ENCODE assay signal across 19 cellular contexts in genomic region chr10:96493871-96494525, GRCh38. TPM values are rescaled to one million over a fixed set of nuclear protein-coding genes. Genes with fewer than 3 reads are reported as not detected.
DNase-seq lines count a peak whose midpoint lies in the region; ATAC-seq and TF ChIP-seq lines count a peak whose summit lies in the region.
"Had no signal": no experiment of that assay in that cellular context is flagged by ENCODE, and none has a peak within 500 bp of the region (broad histone marks: within the 10 kb centered on the region; RNA-seq: fewer than 3 reads in every experiment).

No MANE protein-coding gene starts in this region.

- in situ Hi-C loops in brain microvascular endothelial cell (cut with HindIII; ENCODE audit: low pct_ligation_motif_present, low sequenced_read_pairs): no loop called here

- no peak overlapping the region for H3K9ac ChIP-seq in endodermal cell (ENCODE audit: extremely low read depth, low read length, poor library complexity, severe bottlenecking)
- H3K9ac ChIP-seq in neuronal stem cell (ENCODE audit: low read depth, low read length, poor library complexity): no peak overlapping the region
- H3K9ac ChIP-seq: BLaER1 had no signal

- H2AK5ac ChIP-seq in neuronal stem cell (ENCODE audit: low read depth, low read length): no peak overlapping the region

- TF ChIP-seq POLR2A in heart left ventricle (IDR thresholded peaks at IDR 0.05): no peak
- TF ChIP-seq POLR2A in breast epithelium (IDR thresholded peaks at IDR 0.05): no peak

- TF ChIP-seq CTCF in heart left ventricle (IDR thresholded peaks at IDR 0.05) (no peak), endodermal cell (conservative IDR thresholded peaks at IDR 0.05) (no peak), progenitor cell of endocrine pancreas (IDR thresholded peaks at IDR 0.05; ENCODE audit: unreplicated experiment) (no peak), breast epithelium (IDR thresholded peaks at IDR 0.05) (no peak), brain microvascular endothelial cell (IDR thresholded peaks at IDR 0.05; ENCODE audit: low read depth, low read length, missing control alignments) (no peak)

- H3K4me3 ChIP-seq in heart left ventricle (no peak overlapping the region), endodermal cell (ENCODE audit: low read length) (no peak overlapping the region), neuronal stem cell (ENCODE audit: low read length in 2 of 2) (no peak overlapping the region), breast epithelium (no peak overlapping the region), brain microvascular endothelial cell (ENCODE audit: low read depth, low read length) (no peak overlapping the region)
- H3K4me3 ChIP-seq: BLaER1, GM23338 had no signal

- H3K9me3 ChIP-seq in heart left ventricle (no peaks in the 10 kb centered on the region), endodermal cell (ENCODE audit: control insufficient read depth, low read length) (no peaks in the 10 kb centered on the region), neuronal stem cell (replicated peaks in 1 of 2; ENCODE audit: control insufficient read depth in 2 of 2, insufficient read depth in 1 of 2, low read depth in 1 of 2, low read length in 2 of 2) (no peaks in the 10 kb centered on the region), breast epithelium (no peaks in the 10 kb centered on the region)
- H3K9me3 ChIP-seq: BLaER1, Caco-2 had no signal

- H2AFZ ChIP-seq in neuronal stem cell (ENCODE audit: low read length): no peak overlapping the region
- H2AFZ ChIP-seq: GM23338 had no signal

- H3K23ac ChIP-seq in neuronal stem cell (ENCODE audit: low read depth, low read length, poor library complexity): no peak overlapping the region

- H3K4me3 Mint-ChIP-seq in endodermal cell (no peak overlapping the region), progenitor cell of endocrine pancreas (ENCODE audit: low read depth) (no peak overlapping the region)
- H3K4me3 Mint-ChIP-seq: B cell; CD4-positive, CD25-positive, alpha-beta regulatory T cell; CD8-positive, alpha-beta T cell; GM23338 had no signal

- WGBS in heart left ventricle, 4 donors: 85 to 91% (median 88%) methylated on average over 9 to 12 of the region's 12 CpGs
- WGBS in endodermal cell (ENCODE audit: insufficient coverage in 1 of 2, insufficient read length in 1 of 2), 2 experiments: 89 to 90% methylated on average over 4 to 12 of the region's 12 CpGs
- no CpG with 5 or more reads among the region's 12 CpGs for WGBS in neuronal stem cell (ENCODE audit: extremely low coverage in 2 of 2, insufficient read length in 2 of 2, insufficient replicate concordance in 1 of 2), 2 donors

- H3K36me3 Mint-ChIP-seq in endodermal cell (ENCODE audit: low read depth) (no peaks in the 10 kb centered on the region), progenitor cell of endocrine pancreas (ENCODE audit: insufficient read depth) (no peaks in the 10 kb centered on the region)
- H3K36me3 Mint-ChIP-seq: CD4-positive, CD25-positive, alpha-beta regulatory T cell; CD8-positive, alpha-beta T cell had no signal

- no peak overlapping the region for H3K14ac ChIP-seq in neuronal stem cell (ENCODE audit: low read length)

- H4K8ac ChIP-seq in neuronal stem cell (ENCODE audit: low read depth, low read length): no peak overlapping the region

- no peaks in the 10 kb centered on the region for H3K4me1 ChIP-seq in heart left ventricle
- no peaks in the 10 kb centered on the region for H3K4me1 ChIP-seq in endodermal cell (ENCODE audit: control insufficient read depth, insufficient read depth, low read length)
- H3K4me1 ChIP-seq in neuronal stem cell (ENCODE audit: control insufficient read depth in 2 of 2, insufficient read depth in 1 of 2, low read depth in 1 of 2, low read length in 2 of 2): peaks cover 0 to 14% of the 10 kb centered on the region in 2 donors
- H3K4me1 ChIP-seq in breast epithelium: no peaks in the 10 kb centered on the region
- H3K4me1 ChIP-seq: BLaER1, Caco-2 had no signal

- no peak for ATAC-seq in heart left ventricle
- ATAC-seq: CD8-positive, alpha-beta T cell; GM23338 had no signal

- no peak overlapping the region for H2BK120ac ChIP-seq in neuronal stem cell (ENCODE audit: low read depth, low read length)

- H3K27ac Mint-ChIP-seq in endodermal cell (no peak overlapping the region), progenitor cell of endocrine pancreas (no peak overlapping the region)
- H3K27ac Mint-ChIP-seq: B cell; CD8-positive, alpha-beta T cell; GM23338 had no signal

- H3K4me2 ChIP-seq in neuronal stem cell (ENCODE audit: insufficient read depth, low read length, poor library complexity, severe bottlenecking): no peak overlapping the region
- H3K4me2 ChIP-seq: BLaER1, GM23338 had no signal

- H3K27me3 Mint-ChIP-seq in endodermal cell (ENCODE audit: insufficient read depth) (no peaks in the 10 kb centered on the region), progenitor cell of endocrine pancreas (peaks cover 4% of the 10 kb centered on the region)

- no peak overlapping the region for H2BK15ac ChIP-seq in neuronal stem cell (ENCODE audit: low read length)

- H3K9me3 Mint-ChIP-seq in endodermal cell (no peaks in the 10 kb centered on the region), progenitor cell of endocrine pancreas (ENCODE audit: low read depth) (no peaks in the 10 kb centered on the region)
- H3K9me3 Mint-ChIP-seq: CD4-positive, CD25-positive, alpha-beta regulatory T cell; CD8-positive, alpha-beta T cell; GM23338 had no signal

- H3K79me1 ChIP-seq in neuronal stem cell (ENCODE audit: low read depth, low read length): no peaks in the 10 kb centered on the region

- H2BK5ac ChIP-seq in neuronal stem cell (ENCODE audit: low read length): no peak overlapping the region

- H3K36me3 ChIP-seq in heart left ventricle: no peaks in the 10 kb centered on the region
- no peaks in the 10 kb centered on the region for H3K36me3 ChIP-seq in endodermal cell (ENCODE audit: control insufficient read depth, insufficient read depth, low read length)
- no peaks in the 10 kb centered on the region for H3K36me3 ChIP-seq in neuronal stem cell (replicated peaks in 1 of 2; ENCODE audit: control insufficient read depth in 2 of 2, insufficient read depth in 2 of 2, low read length in 2 of 2)
- H3K36me3 ChIP-seq in breast epithelium: no peaks in the 10 kb centered on the region
- H3K36me3 ChIP-seq in brain microvascular endothelial cell (replicated peaks): no peaks in the 10 kb centered on the region
- H3K36me3 ChIP-seq: BLaER1 had no signal

- H4K91ac ChIP-seq in neuronal stem cell (ENCODE audit: low read depth, low read length, poor library complexity): no peak overlapping the region

- H3K27ac ChIP-seq in heart left ventricle: no peak overlapping the region
- no peak overlapping the region for H3K27ac ChIP-seq in endodermal cell (ENCODE audit: low read depth, low read length)
- H3K27ac ChIP-seq in neuronal stem cell (replicated peaks; ENCODE audit: low read length): no peak overlapping the region
- no peak overlapping the region for H3K27ac ChIP-seq in breast epithelium
- H3K27ac ChIP-seq in brain microvascular endothelial cell: no peak overlapping the region
- H3K27ac ChIP-seq: 22Rv1, BLaER1, C4-2B had no signal

- H3K27me3 ChIP-seq in heart left ventricle (no peaks in the 10 kb centered on the region), endodermal cell (ENCODE audit: control insufficient read depth, insufficient read depth, low read length, poor library complexity, severe bottlenecking) (no peaks in the 10 kb centered on the region), neuronal stem cell (ENCODE audit: control insufficient read depth in 3 of 3, insufficient read depth in 3 of 3, low read depth in 1 of 3, low read length in 3 of 3) (no peaks in the 10 kb centered on the region), breast epithelium (no peaks in the 10 kb centered on the region), brain microvascular endothelial cell (replicated peaks) (no peaks in the 10 kb centered on the region)
- H3K27me3 ChIP-seq: BLaER1 had no signal

- no peak overlapping the region for H2BK12ac ChIP-seq in neuronal stem cell (ENCODE audit: low read length)

- H3K4ac ChIP-seq in neuronal stem cell (ENCODE audit: low read length): no peak overlapping the region

- no peaks in the 10 kb centered on the region for H3K4me1 Mint-ChIP-seq in endodermal cell
- H3K4me1 Mint-ChIP-seq in progenitor cell of endocrine pancreas (ENCODE audit: low read depth): no peaks in the 10 kb centered on the region
- H3K4me1 Mint-ChIP-seq: B cell had no signal

- intact Hi-C loops in cardiac septum (cut with DNase I) (no loop called here), heart left ventricle (cut with DNase I) (no loop called here), breast epithelium (cut with DNase I; ENCODE audit: low total_unique reads) (no loop called here)

- DNase-seq in cardiac septum (ENCODE audit: low spot score) (peak; percentile 61), heart left ventricle (no peak), endodermal cell (peak; percentile 16), neuronal stem cell (ENCODE audit: low spot score) (no peak), glomerular visceral epithelial cell (ENCODE audit: extremely low spot score) (no peak), progenitor cell of endocrine pancreas (ENCODE audit: low spot score, unreplicated experiment) (no peak), breast epithelium (ENCODE audit: low spot score in 2 of 2) (no peak), brain microvascular endothelial cell (no peak)
- DNase-seq: Caco-2; CD4-positive, CD25-positive, alpha-beta regulatory T cell; DMS153; DND-41; HCEC 1CT had no signal

- H3K18ac ChIP-seq in neuronal stem cell (ENCODE audit: low read length): peak overlapping the region; percentile 21

RNA-seq across cellular contexts. Expression of gene TLL2, which starts 19.7 kb away (rescaled TPM):
- total RNA-seq in cardiac septum: 3.8 TPM
- total RNA-seq in heart left ventricle: 1 to 10 TPM; 1.8 to 8.6 (median 3.6) TPM
- polyA plus RNA-seq in heart left ventricle: 1 to 10 TPM; 4.6 to 5.4 TPM
- under 1 TPM; 0.11 to 0.18 TPM for total RNA-seq in endodermal cell
- 0.43 TPM for polyA plus RNA-seq in endodermal cell (2013, experiment 1 of 2)
- 0.33 TPM for polyA plus RNA-seq in endodermal cell (2013, experiment 2 of 2)
- 0.38 TPM for polyA plus RNA-seq in neuronal stem cell (2013, experiment 1 of 2)
- polyA plus RNA-seq in neuronal stem cell (2013, experiment 2 of 2): 0.22 TPM
- 0.58 and 0.60 TPM in 2 replicates for total RNA-seq in progenitor cell of endocrine pancreas
- under 1 TPM in 1 of 3 donors, not detected in 2; under 0.01 TPM for total RNA-seq in breast epithelium
- total RNA-seq: CD4-positive, CD25-positive, alpha-beta regulatory T cell; CD8-positive, alpha-beta T cell had no signal
- polyA plus RNA-seq: CD4-positive, CD25-positive, alpha-beta regulatory T cell had no signal

Comparison
In these comparisons a context has a peak if more than half of its experiments do, and no peak if none do; other contexts are left out.
1. DNase-seq: peak in cardiac septum (single experiment) and endodermal cell (single experiment); none in heart left ventricle (0 of 5), neuronal stem cell (single experiment), glomerular visceral epithelial cell (single experiment), progenitor cell of endocrine pancreas (single experiment), breast epithelium (0 of 2) and brain microvascular endothelial cell (single experiment).